20 cellular contexts compared by ENCODE assay signal in the genomic region with DNA sequence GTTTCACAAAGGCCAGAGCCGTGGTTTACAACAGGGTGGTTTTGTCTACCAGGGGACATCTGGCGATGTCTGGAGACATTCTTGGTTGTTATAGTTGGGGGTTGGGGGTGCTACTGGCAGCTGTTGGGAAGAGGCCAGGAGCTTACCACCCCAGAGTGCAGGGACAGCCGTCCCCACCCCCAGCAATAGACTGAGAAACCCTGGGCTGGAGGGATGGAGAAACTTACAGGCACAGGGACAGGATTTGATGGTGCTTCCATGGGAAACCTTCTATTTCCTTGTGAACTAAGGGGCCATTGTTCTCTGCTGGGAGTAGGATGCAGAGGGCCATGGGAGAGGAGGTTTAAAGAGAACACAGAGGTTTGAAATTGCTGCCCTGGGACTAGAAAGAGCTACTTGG. TPM values are rescaled to one million over a fixed set of nuclear protein-coding genes. Genes with fewer than 3 reads are reported as not detected.
A peak's percentile ranks its signal among the peaks of the same experiment; 100 is the strongest.
DNase-seq lines count a peak whose midpoint lies in the region; ATAC-seq, FAIRE-seq and TF ChIP-seq lines count a peak whose summit lies in the region.
"Had no signal": no experiment of that assay in that cellular context is flagged by ENCODE, and none has a peak within 500 bp of the region (broad histone marks: within the 10 kb centered on the region; RNA-seq: fewer than 3 reads in every experiment).

No MANE protein-coding gene starts in this region.

- no peak overlapping the region for H3K27ac ChIP-seq in astrocyte (ENCODE audit: low read depth, low read length)
- peak overlapping the region; percentile 74 for H3K27ac ChIP-seq in layer of hippocampus (ENCODE audit: low read depth, low read length)
- H3K27ac ChIP-seq: esophagus muscularis mucosa, tibial artery had no signal

- no peak overlapping the region for H3K4me3 ChIP-seq in astrocyte (ENCODE audit: insufficient read depth, low read depth, low read length)
- H3K4me3 ChIP-seq: esophagus muscularis mucosa, tibial artery had no signal

- H3K9ac ChIP-seq in astrocyte (ENCODE audit: low read length): no peak overlapping the region

- ATAC-seq in activated CD4-positive, CD25-positive, alpha-beta regulatory T cell treated with anti-CD3 and anti-CD28 coated beads, Interleukin-2, amount 50 U/mL, for 24 hours: no peak
- no peak for ATAC-seq in HG02798 (IDR thresholded peaks at IDR 0.05; ENCODE audit: poor library complexity, unreplicated experiment)
- ATAC-seq: left colon had no signal

- FAIRE-seq in astrocyte (lab: Jason Lieb, UNC): no peak
- FAIRE-seq: bronchial epithelial cell had no signal

- no peaks in the 10 kb centered on the region for H3K9me3 Mint-ChIP-seq in astrocyte (ENCODE audit: unreplicated experiment)
- H3K9me3 Mint-ChIP-seq: CD4-positive, CD25-positive, alpha-beta regulatory T cell had no signal

- H3K4me2 ChIP-seq in astrocyte (ENCODE audit: low read length): no peak overlapping the region

- H3K4me3 Mint-ChIP-seq in astrocyte (ENCODE audit: unreplicated experiment): no peak overlapping the region

- H2AFZ ChIP-seq in astrocyte (ENCODE audit: low read depth, low read length): no peak overlapping the region

- peak overlapping the region; percentile 0 for H3K27ac Mint-ChIP-seq in astrocyte (ENCODE audit: unreplicated experiment)

- H3K36me3 ChIP-seq in astrocyte (ENCODE audit: insufficient read depth, low read length): no peaks in the 10 kb centered on the region

- no peaks in the 10 kb centered on the region for H3K27me3 Mint-ChIP-seq in astrocyte (ENCODE audit: low read depth, unreplicated experiment)
- H3K27me3 Mint-ChIP-seq: CD4-positive, CD25-positive, alpha-beta regulatory T cell had no signal

- DNase-seq in GM13976 (ENCODE audit: low spot score) (peak; percentile 15), astrocyte (ENCODE audit: low read depth) (no peak), pons (ENCODE audit: low spot score) (peak; percentile 80), NCI-H1048 (lab: John Stamatoyannopoulos, UW) (no peak)
- no peak for DNase-seq in stimulated activated CD4-positive, alpha-beta T cell treated with anti-CD3 and anti-CD28 coated beads, Interleukin-12 subunit alpha, Interleukin-12 subunit beta, amount 100 ng/mL, for 4 hours
- DNase-seq: activated CD4-positive, alpha-beta T cell treated with anti-CD3 and anti-CD28 coated beads, Interleukin-2, amount 50 U/mL, for 1 hour; activated gamma-delta T cell; CD4-positive, CD25-positive, alpha-beta regulatory T cell; GDM1; left colon; MM.1S; NCI-H1694 treated with DMSO at 0.1 percent for 48 hours; SHP77 treated with DMSO at 0.1 percent for 48 hours; T-helper 1 cell had no signal

- no peaks in the 10 kb centered on the region for H3K9me3 ChIP-seq in astrocyte (ENCODE audit: insufficient read depth, low read depth, low read length)
- H3K9me3 ChIP-seq: esophagus muscularis mucosa, tibial artery had no signal

- no peaks in the 10 kb centered on the region for H3K79me2 ChIP-seq in astrocyte (ENCODE audit: insufficient read depth, low read length)

- peaks cover 9% of the 10 kb centered on the region for H3K4me1 Mint-ChIP-seq in astrocyte (ENCODE audit: low read depth, unreplicated experiment)

- TF ChIP-seq CTCF in GM13976 (IDR thresholded peaks at IDR 0.05; ENCODE audit: borderline replicate concordance, control extremely low read depth, extremely low read depth, insufficient read depth, missing control alignments): no peak
- no peak for TF ChIP-seq CTCF in astrocyte (IDR thresholded peaks at IDR 0.05; ENCODE audit: insufficient read depth, low read depth, low read length)

- peaks cover 18% of the 10 kb centered on the region for H3K36me3 Mint-ChIP-seq in astrocyte (ENCODE audit: low read depth, unreplicated experiment)

- in situ Hi-C loops in GM13976 (cut with MboI; ENCODE audit: low sequenced_read_pairs, unreplicated experiment): no loop called here

- H3K4me1 ChIP-seq in astrocyte (ENCODE audit: insufficient read depth, low read length): no peaks in the 10 kb centered on the region
- H3K4me1 ChIP-seq: esophagus muscularis mucosa, tibial artery had no signal

- H3K27me3 ChIP-seq in astrocyte (ENCODE audit: insufficient read depth, low read length) (no peaks in the 10 kb centered on the region), layer of hippocampus (ENCODE audit: control insufficient read depth, insufficient read depth, low read length) (no peaks in the 10 kb centered on the region)
- H3K27me3 ChIP-seq: esophagus muscularis mucosa, tibial artery had no signal

- H4K20me1 ChIP-seq in astrocyte (ENCODE audit: insufficient read depth, low read length): no peaks in the 10 kb centered on the region

RNA-seq across cellular contexts. Expression of a gene that starts 10.9 kb away (rescaled TPM):
- 11.5 and 12.4 TPM in 2 replicates for total RNA-seq in astrocyte

RNA-seq across cellular contexts. Expression of a gene that starts 12.9 kb away (rescaled TPM):
- 218 and 254 TPM in 2 replicates for total RNA-seq in astrocyte

RNA-seq across cellular contexts. Expression of a gene that starts 43.0 kb away (rescaled TPM):
- total RNA-seq in astrocyte: 41.7 and 42.1 TPM in 2 replicates
- total RNA-seq: CD4-positive, CD25-positive, alpha-beta regulatory T cell had no signal

Comparison
In these comparisons a context has a peak if more than half of its experiments do, and no peak if none do; other contexts are left out.
1. DNase-seq: peak in GM13976 (single experiment) and pons (single experiment); none in astrocyte (single experiment), stimulated activated CD4-positive, alpha-beta T cell treated with anti-CD3 and anti-CD28 coated beads, Interleukin-12 subunit alpha, Interleukin-12 subunit beta, amount 100 ng/mL, for 4 hours (single experiment) and NCI-H1048 (single experiment).